8 cellular contexts compared by ENCODE assay signal in the genomic region with DNA sequence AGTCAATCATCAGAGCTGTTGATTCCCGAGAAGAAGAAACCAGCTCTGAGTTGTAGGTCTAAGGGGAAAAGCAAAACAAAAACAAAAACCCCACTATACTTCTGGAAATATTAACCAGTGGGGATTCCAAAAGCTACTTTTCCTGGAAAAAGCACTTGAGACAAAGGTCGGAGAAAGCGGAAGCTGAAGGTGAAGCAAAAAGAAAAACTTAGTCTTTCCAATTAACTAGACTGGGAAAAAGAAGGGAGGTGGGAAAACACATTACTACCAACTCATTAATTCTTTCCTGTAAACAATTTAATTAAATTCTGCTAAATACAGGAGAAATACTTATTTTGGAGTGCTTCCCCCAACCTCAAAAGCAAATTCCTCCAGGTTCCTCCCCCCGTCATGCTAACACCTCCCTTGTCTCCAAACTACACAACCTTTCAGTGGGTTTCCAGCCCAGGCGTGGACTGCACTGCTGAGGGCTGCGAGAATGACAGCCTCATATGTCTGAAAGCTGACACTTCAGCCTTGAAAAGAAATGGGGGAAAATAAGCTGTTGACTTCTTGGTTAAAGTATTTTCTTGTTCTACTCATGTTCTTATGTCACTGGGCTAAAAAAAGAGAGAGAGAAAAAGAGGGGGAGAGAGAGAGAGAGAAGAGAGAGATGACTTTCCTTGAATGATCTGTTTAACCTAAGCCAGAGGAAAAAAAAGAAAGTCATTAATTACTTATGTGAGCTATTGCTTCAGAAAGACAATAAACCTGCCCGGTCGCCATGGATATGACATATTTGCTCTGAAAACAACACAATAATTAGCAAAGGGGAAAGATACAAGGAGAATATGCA. TPM values are rescaled to one million over a fixed set of nuclear protein-coding genes. Genes with fewer than 3 reads are reported as not detected.
DNase-seq lines count a peak whose midpoint lies in the region; ATAC-seq, FAIRE-seq and TF ChIP-seq lines count a peak whose summit lies in the region.

No MANE protein-coding gene starts in this region.

- no TSS peak for BruUV-seq in PC-3 (replicated peaks; lab: Mats Ljungman, UMichigan)

- peaks cover 40% of the 10 kb centered on the region for H3K27me3 Mint-ChIP-seq in activated CD8-positive, alpha-beta T cell treated with anti-CD3 and anti-CD28 coated beads for 36 hours
- H3K27me3 Mint-ChIP-seq in T-helper 2 cell treated with Interferon-gamma antibody and Interleukin-4, amounts not matched to agents 5 μg/mL and 100 μg/mL, for 36 hours (ENCODE audit: low read depth), result peaks cover 37% of the 10 kb centered on the region

- H3K4me2 ChIP-seq in PC-3 (ENCODE audit: low read length), result peak overlapping the region; percentile 15; the same call in 1 of the 2 replicates

- no peak overlapping the region for H3K4me3 Mint-ChIP-seq in activated CD8-positive, alpha-beta T cell treated with anti-CD3 and anti-CD28 coated beads for 36 hours
- no peak overlapping the region for H3K4me3 Mint-ChIP-seq in T-helper 2 cell treated with Interferon-gamma antibody and Interleukin-4, amounts not matched to agents 5 μg/mL and 100 μg/mL, for 36 hours

- no peaks in the 10 kb centered on the region for H3K9me3 Mint-ChIP-seq in activated CD8-positive, alpha-beta T cell treated with anti-CD3 and anti-CD28 coated beads for 36 hours
- H3K9me3 Mint-ChIP-seq in T-helper 2 cell treated with Interferon-gamma antibody and Interleukin-4, amounts not matched to agents 5 μg/mL and 100 μg/mL, for 36 hours, result no peaks in the 10 kb centered on the region

- H3K4me1 ChIP-seq in PC-3 (ENCODE audit: insufficient read depth, low read length) (peaks cover 11% of the 10 kb centered on the region), mucosa of stomach (ENCODE audit: control insufficient read depth, insufficient read depth, low read length) (peaks cover 45% of the 10 kb centered on the region), aorta (ENCODE audit: control insufficient read depth in 1 of 2, insufficient read depth in 2 of 2, low read length in 2 of 2) (no peaks in the 10 kb centered on the region)

- CTCF ChIA-PET in PC-3 (lab: Charles Lee), result interaction anchor here (0.7 kb wide), 1 partner anchor 174 kb away, joined by 4 read pairs; no protein-coding TSS in a partner anchor
- CTCF ChIA-PET in activated CD8-positive, alpha-beta T cell treated with anti-CD3 and anti-CD28 coated beads for 36 hours (lab: Charles Lee), result interaction anchor here (1.4 to 1.6 kb wide), 2 partner anchors 73 to 284 kb away, joined by 3 to 5 read pairs; no protein-coding TSS in a partner anchor

- no peaks in the 10 kb centered on the region for H3K9me3 ChIP-seq in PC-3 (ENCODE audit: low read length)
- no peaks in the 10 kb centered on the region for H3K9me3 ChIP-seq in mucosa of stomach (ENCODE audit: control insufficient read depth, low read length)
- H3K9me3 ChIP-seq in aorta (ENCODE audit: control insufficient read depth, low read length), result no peaks in the 10 kb centered on the region

- H3K4me3 ChIP-seq in PC-3 (ENCODE audit: low read length) (no peak overlapping the region), mucosa of stomach (ENCODE audit: low read length) (no peak overlapping the region), aorta (ENCODE audit: low read length in 2 of 2) (no peak overlapping the region)

- intact Hi-C loops in PC-3 (cut with micrococcal nuclease), result loop anchor here (5.0 kb wide), 3 partner anchors 99 to 279 kb away; no protein-coding TSS in a partner anchor
- intact Hi-C loops in aorta (cut with DNase I), result loop anchor here in 1 of 2 donors (5.0 kb wide), 1 partner anchor 284 kb away; no protein-coding TSS in a partner anchor
- intact Hi-C loops in activated CD8-positive, alpha-beta T cell treated with anti-CD3 and anti-CD28 coated beads for 36 hours (cut with micrococcal nuclease), result loop anchor here (10.0 kb wide), 1 partner anchor 97 kb away; no protein-coding TSS in a partner anchor

- H3K79me2 ChIP-seq in PC-3 (ENCODE audit: low read length), result 0 out of 2 replicates have a peak, but pooled peaks cover 13% of the 10 kb centered on the region

- DNase-seq in COLO668 (lab: John Stamatoyannopoulos, UW; ENCODE audit: unreplicated experiment), result peak; percentile 38
- peak; percentile 48 for DNase-seq in NAMALWA (ENCODE audit: low spot score)
- no peak for DNase-seq in PC-3
- DNase-seq in aorta, result no peak
- DNase-seq in frontal cortex (ENCODE audit: low spot score in 2 of 2), result no peak
- no peak for DNase-seq in activated CD8-positive, alpha-beta T cell treated with anti-CD3 and anti-CD28 coated beads for 36 hours
- no peak for DNase-seq in T-helper 2 cell treated with Interferon-gamma antibody and Interleukin-4, amounts not matched to agents 5 μg/mL and 100 μg/mL, for 36 hours (ENCODE audit: low spot score)

- H3K27ac ChIP-seq in PC-3 (ENCODE audit: low read length), result no peak overlapping the region
- H3K27ac ChIP-seq in aorta (ENCODE audit: low read depth in 1 of 2, low read length in 2 of 2), result no peak overlapping the region

- H3K27me3 ChIP-seq in PC-3 (ENCODE audit: low read length), result no peaks in the 10 kb centered on the region
- no peaks in the 10 kb centered on the region for H3K27me3 ChIP-seq in mucosa of stomach (ENCODE audit: control insufficient read depth, insufficient read depth, low read length)
- no peaks in the 10 kb centered on the region for H3K27me3 ChIP-seq in aorta (ENCODE audit: control insufficient read depth in 1 of 2, insufficient read depth in 2 of 2, low read length in 1 of 2)

- no peak overlapping the region for H3K27ac Mint-ChIP-seq in activated CD8-positive, alpha-beta T cell treated with anti-CD3 and anti-CD28 coated beads for 36 hours
- no peak overlapping the region for H3K27ac Mint-ChIP-seq in T-helper 2 cell treated with Interferon-gamma antibody and Interleukin-4, amounts not matched to agents 5 μg/mL and 100 μg/mL, for 36 hours

- H3K36me3 ChIP-seq in PC-3 (ENCODE audit: low read depth, low read length), result no peaks in the 10 kb centered on the region
- no peaks in the 10 kb centered on the region for H3K36me3 ChIP-seq in mucosa of stomach (ENCODE audit: control insufficient read depth, insufficient read depth, low read length)
- H3K36me3 ChIP-seq in aorta (ENCODE audit: control insufficient read depth in 1 of 2, insufficient read depth in 2 of 2, low read length in 1 of 2), result no peaks in the 10 kb centered on the region

- H3K9me2 ChIP-seq in PC-3 (replicated peaks; ENCODE audit: low read length), result no peaks in the 10 kb centered on the region

- H2AFZ ChIP-seq in PC-3 (ENCODE audit: low read length), result no peak overlapping the region

- no peak for TF ChIP-seq CTCF in PC-3 (conservative IDR thresholded peaks at IDR 0.05; ENCODE audit: low read depth, low read length)
- TF ChIP-seq CTCF in activated CD8-positive, alpha-beta T cell treated with anti-CD3 and anti-CD28 coated beads for 36 hours (IDR thresholded peaks at IDR 0.05), result no peak

- no peaks in the 10 kb centered on the region for H3F3A ChIP-seq in PC-3 (ENCODE audit: low read length, unreplicated experiment)

- POLR2A ChIA-PET in PC-3 (lab: Charles Lee; ENCODE audit: unreplicated experiment), result interaction anchor here (0.7 kb wide), 1 partner anchor 281 kb away, joined by 6 read pairs; no protein-coding TSS in a partner anchor
- POLR2A ChIA-PET in activated CD8-positive, alpha-beta T cell treated with anti-CD3 and anti-CD28 coated beads for 36 hours (lab: Charles Lee), result interaction anchor here (0.6 kb wide), 1 partner anchor 29 kb away, joined by 5 read pairs; no protein-coding TSS in a partner anchor

- H3K36me3 Mint-ChIP-seq in activated CD8-positive, alpha-beta T cell treated with anti-CD3 and anti-CD28 coated beads for 36 hours (ENCODE audit: low read depth), result no peaks in the 10 kb centered on the region
- no peaks in the 10 kb centered on the region for H3K36me3 Mint-ChIP-seq in T-helper 2 cell treated with Interferon-gamma antibody and Interleukin-4, amounts not matched to agents 5 μg/mL and 100 μg/mL, for 36 hours (ENCODE audit: low read depth)

- H4K20me1 ChIP-seq in PC-3 (ENCODE audit: low read length), result no peaks in the 10 kb centered on the region

- H3K9ac ChIP-seq in PC-3 (ENCODE audit: low read length) (no peak overlapping the region), mucosa of stomach (ENCODE audit: low read length) (peak overlapping the region; percentile 54)

- 43% methylated on average over 8 of the region's 8 CpGs for WGBS in aorta, 2 donors

- peaks cover 12% of the 10 kb centered on the region for H3K4me1 Mint-ChIP-seq in activated CD8-positive, alpha-beta T cell treated with anti-CD3 and anti-CD28 coated beads for 36 hours (ENCODE audit: low read depth)
- peaks cover 5% of the 10 kb centered on the region for H3K4me1 Mint-ChIP-seq in T-helper 2 cell treated with Interferon-gamma antibody and Interleukin-4, amounts not matched to agents 5 μg/mL and 100 μg/mL, for 36 hours (ENCODE audit: low read depth)

- ATAC-seq in PC-3 (no peak), aorta (ENCODE audit: low FRiP score) (no peak)
- ATAC-seq in activated CD8-positive, alpha-beta T cell treated with anti-CD3 and anti-CD28 coated beads for 36 hours, result no peak

- no peak for FAIRE-seq in frontal cortex (lab: Jason Lieb, UNC)

RNA-seq across cellular contexts. Expression of a gene that starts 5.1 kb away (rescaled TPM):
- total RNA-seq in PC-3 (2014; rRNA removed), result 12.8 and 21.4 TPM in 2 replicates
- total RNA-seq in aorta, result 10 to 100 TPM; 20.6 to 39.0 TPM
- 1 to 10 TPM; 3.4 to 7.0 TPM for polyA plus RNA-seq in aorta
- 1.6 TPM for total RNA-seq in frontal cortex
- total RNA-seq in activated CD8-positive, alpha-beta T cell treated with anti-CD3 and anti-CD28 coated beads for 36 hours, result 1 to 10 TPM; 2.9 to 4.1 TPM

Comparison
In these comparisons a context has a peak if more than half of its experiments do, and no peak if none do; other contexts are left out.
1. DNase-seq: peak in COLO668 (single experiment) and NAMALWA (single experiment); none in PC-3 (single experiment), aorta (0 of 2), frontal cortex (0 of 2), activated CD8-positive, alpha-beta T cell treated with anti-CD3 and anti-CD28 coated beads for 36 hours (single experiment) and T-helper 2 cell treated with Interferon-gamma antibody and Interleukin-4, amounts not matched to agents 5 μg/mL and 100 μg/mL, for 36 hours (single experiment).